ENCODE assay signal across 8 cellular contexts in the genomic region with DNA sequence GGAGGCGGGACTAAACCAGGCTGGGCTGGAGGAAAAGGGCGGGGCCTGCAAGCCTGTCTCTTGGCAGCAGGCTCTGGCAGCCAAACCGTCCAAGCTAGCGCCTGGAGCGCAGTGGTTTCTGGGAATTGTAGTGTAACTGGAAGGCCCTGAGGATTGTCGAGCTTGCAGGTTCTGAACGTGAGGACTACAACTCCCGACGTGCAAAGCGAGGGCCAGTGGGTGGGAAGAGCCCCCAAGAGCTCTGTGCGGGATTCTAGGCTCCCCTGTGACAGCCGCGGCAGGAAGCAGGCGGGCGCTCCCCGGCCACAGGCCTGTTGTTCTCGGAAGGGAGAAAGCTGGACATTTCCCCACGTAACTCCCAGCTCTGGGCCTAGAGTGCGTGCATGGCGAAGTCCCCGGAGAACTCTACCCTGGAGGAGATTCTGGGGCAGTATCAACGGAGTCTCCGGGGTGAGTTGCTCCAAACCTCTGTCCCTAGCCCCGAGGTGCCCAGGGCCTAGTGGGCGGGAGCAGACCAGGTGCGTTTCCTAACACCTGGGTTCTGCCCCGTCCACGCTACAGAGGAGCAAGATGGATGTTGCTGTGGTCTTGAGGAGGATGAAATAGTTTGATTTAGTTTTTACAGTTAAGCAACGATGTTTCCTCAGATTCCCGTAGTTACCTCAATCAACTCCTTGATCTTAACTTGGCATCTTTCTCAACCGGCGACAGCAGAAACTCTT.
DNase-seq lines count a peak whose midpoint lies in the region; ATAC-seq and TF ChIP-seq lines count a peak whose summit lies in the region.

A gene (plus strand): TSS at position 251 of the 722 bp plus-strand sequence. CDS start 133 bp downstream, at position 384.

- H3K9me2 ChIP-seq in MM.1S (replicated peaks; ENCODE audit: insufficient read depth, low read length), result no peaks in the 10 kb centered on the region

- peaks cover 18% of the 10 kb centered on the region for H3K36me3 Mint-ChIP-seq in nephron progenitor cell (ENCODE audit: low read depth)

- peak within 1 kb of the TSS; percentile 85 for H2AFZ ChIP-seq in MM.1S (ENCODE audit: low read length)

- H3K27ac Mint-ChIP-seq in nephron progenitor cell, result peak within 1 kb of the TSS; percentile 99
- H3K27ac Mint-ChIP-seq in stimulated activated naive CD8-positive, alpha-beta T cell treated with anti-CD3 and anti-CD28 coated beads, Interleukin-15, amount 100 ng/mL, for 72 hours, result peak within 1 kb of the TSS; percentile 99

- H3K4me3 ChIP-seq in HAP-1 (peak within 1 kb of the TSS; percentile 87), MM.1S (ENCODE audit: low read length) (peak within 1 kb of the TSS; percentile 69)

- H3K9me3 Mint-ChIP-seq in nephron progenitor cell, result peaks cover 12% of the 10 kb centered on the region
- no peaks in the 10 kb centered on the region for H3K9me3 Mint-ChIP-seq in stimulated activated naive CD8-positive, alpha-beta T cell treated with anti-CD3 and anti-CD28 coated beads, Interleukin-15, amount 100 ng/mL, for 72 hours

- ATAC-seq in stimulated activated naive CD8-positive, alpha-beta T cell treated with anti-CD3 and anti-CD28 coated beads, Interleukin-15, amount 100 ng/mL, for 72 hours, result peak; percentile 84

- H3K4me1 Mint-ChIP-seq in nephron progenitor cell, result peaks cover 26% of the 10 kb centered on the region
- peaks cover 29% of the 10 kb centered on the region for H3K4me1 Mint-ChIP-seq in stimulated activated naive CD8-positive, alpha-beta T cell treated with anti-CD3 and anti-CD28 coated beads, Interleukin-15, amount 100 ng/mL, for 72 hours

- no peaks in the 10 kb centered on the region for H4K20me1 ChIP-seq in MM.1S (ENCODE audit: insufficient read depth, low read length)

- H3K36me3 ChIP-seq in ES-I3 (ENCODE audit: insufficient read depth, low read length), result no peaks in the 10 kb centered on the region
- H3K36me3 ChIP-seq in HAP-1 (replicated peaks), result no peaks in the 10 kb centered on the region
- no peaks in the 10 kb centered on the region for H3K36me3 ChIP-seq in MM.1S (replicated peaks; ENCODE audit: insufficient read depth, low read length)

- H3K9ac ChIP-seq in ES-I3 (ENCODE audit: low read depth, low read length) (peak within 1 kb of the TSS; percentile 66), MM.1S (ENCODE audit: low read length) (peak within 1 kb of the TSS; percentile 70)

- peak within 1 kb of the TSS; percentile 96 for H3K4me3 Mint-ChIP-seq in nephron progenitor cell
- peak within 1 kb of the TSS; percentile 95 to 99 for H3K4me3 Mint-ChIP-seq in stimulated activated naive CD8-positive, alpha-beta T cell treated with anti-CD3 and anti-CD28 coated beads, Interleukin-15, amount 100 ng/mL, for 72 hours

- H3K27ac ChIP-seq in MM.1S (ENCODE audit: low read length), result peak within 1 kb of the TSS; percentile 74

- DNase-seq in HAP-1 (ENCODE audit: low spot score in 2 of 2) (peak; percentile 98), MM.1S (peak; percentile 100), SIG-M5 (lab: John Stamatoyannopoulos, UW) (peak; percentile 100), activated gamma-delta T cell (lab: John Stamatoyannopoulos, UW) (peak; percentile 63), fibroblast of the conjunctiva (ENCODE audit: low read depth) (peak; percentile 100), nephron progenitor cell (peak; percentile 95)
- DNase-seq in stimulated activated naive CD8-positive, alpha-beta T cell treated with anti-CD3 and anti-CD28 coated beads, Interleukin-15, amount 100 ng/mL, for 72 hours, result peak; percentile 93 to 97

- H3K9me3 ChIP-seq in ES-I3 (ENCODE audit: control insufficient read depth, insufficient read depth, low read length), result no peaks in the 10 kb centered on the region
- no peaks in the 10 kb centered on the region for H3K9me3 ChIP-seq in HAP-1
- no peaks in the 10 kb centered on the region for H3K9me3 ChIP-seq in MM.1S (replicated peaks; ENCODE audit: insufficient read depth, low read length)

- H3K27me3 Mint-ChIP-seq in nephron progenitor cell (ENCODE audit: low read depth, poor library complexity), result no peaks in the 10 kb centered on the region
- H3K27me3 Mint-ChIP-seq in stimulated activated naive CD8-positive, alpha-beta T cell treated with anti-CD3 and anti-CD28 coated beads, Interleukin-15, amount 100 ng/mL, for 72 hours, result no peaks in the 10 kb centered on the region

- peaks cover 26% of the 10 kb centered on the region for H3F3A ChIP-seq in MM.1S (ENCODE audit: insufficient read depth, low read length)

- in situ Hi-C loops in HAP-1 (cut with MboI; ENCODE audit: low sequenced_read_pairs), result no loop called here

- peaks cover 50% of the 10 kb centered on the region for H3K79me2 ChIP-seq in MM.1S (ENCODE audit: low read length)

- H3K4me2 ChIP-seq in MM.1S (ENCODE audit: low read depth, low read length), result peak within 1 kb of the TSS; percentile 85

- H3K27me3 ChIP-seq in HAP-1 (ENCODE audit: low read depth), result no peaks in the 10 kb centered on the region
- H3K27me3 ChIP-seq in MM.1S (replicated peaks; ENCODE audit: insufficient read depth, low read length), result no peaks in the 10 kb centered on the region

- TF ChIP-seq CTCF in MM.1S (IDR thresholded peaks at IDR 0.05; ENCODE audit: low read length), result no peak
- no peak for TF ChIP-seq CTCF in nephron progenitor cell (IDR thresholded peaks at IDR 0.05)

- H3K4me1 ChIP-seq in ES-I3 (ENCODE audit: insufficient read depth, low read length), result peaks cover 3% of the 10 kb centered on the region; the same call in 1 of the 2 replicates
- H3K4me1 ChIP-seq in HAP-1, result peaks cover 25% of the 10 kb centered on the region
- H3K4me1 ChIP-seq in MM.1S (ENCODE audit: low read length), result peaks cover 16% of the 10 kb centered on the region

Comparison
In these comparisons a context has a peak if more than half of its experiments do, and no peak if none do; other contexts are left out.
1. Peak in every context shown above with its lines: DNase-seq, ATAC-seq, H3K4me3 ChIP-seq and H3K27ac ChIP-seq.